19 cellular contexts compared by ENCODE assay signal in the genomic region with DNA sequence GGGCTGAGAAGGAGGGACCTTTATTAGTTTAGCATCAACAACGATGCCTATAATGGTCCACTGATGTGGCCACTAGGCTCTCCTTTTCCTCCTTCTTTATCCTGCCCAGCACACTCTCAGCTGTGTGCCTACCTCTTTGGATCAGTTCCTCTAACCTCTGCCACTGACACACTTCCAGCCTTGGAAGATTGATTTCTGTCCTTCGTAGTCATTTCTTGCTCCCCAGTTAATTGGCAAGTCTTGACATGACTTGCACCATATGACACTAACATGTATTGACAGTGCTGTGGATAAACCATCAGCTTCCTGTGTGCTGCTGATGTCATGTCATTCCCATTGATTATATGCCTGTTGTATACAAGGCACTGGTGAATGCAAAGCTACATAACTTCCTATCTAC.
DNase-seq lines count a peak whose midpoint lies in the region; ATAC-seq and TF ChIP-seq lines count a peak whose summit lies in the region.
"Had no signal": no experiment of that assay in that cellular context is flagged by ENCODE, and none has a peak within 500 bp of the region (broad histone marks: within the 10 kb centered on the region; RNA-seq: fewer than 3 reads in every experiment).

No MANE protein-coding gene starts in this region.

- H3K36me3 Mint-ChIP-seq in activated naive CD4-positive, alpha-beta T cell treated with anti-CD3 and anti-CD28 coated beads, Interleukin-2, amount 50 U/mL, for 72 hours: no peaks in the 10 kb centered on the region
- no peaks in the 10 kb centered on the region for H3K36me3 Mint-ChIP-seq in stimulated activated memory B cell treated with anti-CD40 and anti-IgM and Interleukin-4, amounts not matched to agents 10 μg/mL and 1 μg/mL and 100 μg/mL, for 72 hours
- H3K36me3 Mint-ChIP-seq: CD14-positive monocyte had no signal

- no peaks in the 10 kb centered on the region for H3K79me2 ChIP-seq in mammary epithelial cell (ENCODE audit: insufficient read depth, low read length)

- H3K9me3 ChIP-seq in mammary epithelial cell (replicated peaks; ENCODE audit: insufficient read depth, low read length): no peaks in the 10 kb centered on the region

- peaks cover 4 to 9% of the 10 kb centered on the region in 2 donors for H3K9me3 Mint-ChIP-seq in activated naive CD4-positive, alpha-beta T cell treated with anti-CD3 and anti-CD28 coated beads, Interleukin-2, amount 50 U/mL, for 72 hours
- no peaks in the 10 kb centered on the region for H3K9me3 Mint-ChIP-seq in stimulated activated memory B cell treated with anti-CD40 and anti-IgM and Interleukin-4, amounts not matched to agents 10 μg/mL and 1 μg/mL and 100 μg/mL, for 72 hours

- dilution Hi-C loops in mammary epithelial cell (cut with HindIII; ENCODE audit: low sequenced_read_pairs): no loop called here

- CTCF ChIA-PET in mammary epithelial cell (lab: Charles Lee; ENCODE audit: low non-redundant PET): no interaction called here

- BruUV-seq in mammary epithelial cell (replicated peaks; lab: Mats Ljungman, UMichigan): no TSS peak

- H3K27me3 Mint-ChIP-seq in stimulated activated memory B cell treated with anti-CD40 and anti-IgM and Interleukin-4, amounts not matched to agents 10 μg/mL and 1 μg/mL and 100 μg/mL, for 72 hours: no peaks in the 10 kb centered on the region

- H3K4me1 ChIP-seq in mammary epithelial cell (ENCODE audit: insufficient read depth, low read length): peaks cover 31% of the 10 kb centered on the region

- no peaks in the 10 kb centered on the region for H3K27me3 ChIP-seq in mammary epithelial cell (ENCODE audit: insufficient read depth, low read length)

- no peaks in the 10 kb centered on the region for H3K36me3 ChIP-seq in mammary epithelial cell (ENCODE audit: insufficient read depth, low read length)

- H3K27ac ChIP-seq in mammary epithelial cell (ENCODE audit: insufficient read depth, low read depth, low read length): no peak overlapping the region
- H3K27ac ChIP-seq: SK-N-MC had no signal

- TF ChIP-seq CTCF in mammary epithelial cell (conservative IDR thresholded peaks at IDR 0.05 in 1 of 2, IDR thresholded peaks at IDR 0.05 in 1 of 2; ENCODE audit: extremely low read depth in 1 of 2, insufficient read depth in 1 of 2, low read depth in 1 of 2, low read length in 2 of 2): no peak

- DNase-seq in activated naive CD4-positive, alpha-beta T cell treated with anti-CD3 and anti-CD28 coated beads, Interleukin-2, amount 50 U/mL, for 72 hours (ENCODE audit: low spot score in 2 of 2): no peak
- DNase-seq in activated naive CD4-positive, alpha-beta T cell treated with Interleukin-2 at 50 U/mL for 16 hours: no peak
- peak; percentile 68 for DNase-seq in mammary epithelial cell
- DNase-seq in cerebellar nuclear complex (lab: John Stamatoyannopoulos, UW): no peak
- DNase-seq in GM19240 (ENCODE audit: insufficient read length, low spot score): no peak
- DNase-seq: DMS 273 treated with DMSO at 0.1 percent for 48 hours, GF-D8, NCI-H1105 treated with DMSO at 0.1 percent for 48 hours, NCI-H187, NCI-H226, NCI-H524 treated with DMSO at 0.1 percent for 48 hours, Right ventricle myocardium superior had no signal

- H3K4me3 Mint-ChIP-seq in stimulated activated memory B cell treated with anti-CD40 and anti-IgM and Interleukin-4, amounts not matched to agents 10 μg/mL and 1 μg/mL and 100 μg/mL, for 72 hours: no peak overlapping the region
- H3K4me3 Mint-ChIP-seq: CD14-positive monocyte had no signal

- in situ Hi-C loops in mammary epithelial cell (cut with MboI; ENCODE audit: low sequenced_read_pairs in 2 of 2): no loop called here

- peaks cover 11% of the 10 kb centered on the region for H3K4me1 Mint-ChIP-seq in stimulated activated memory B cell treated with anti-CD40 and anti-IgM and Interleukin-4, amounts not matched to agents 10 μg/mL and 1 μg/mL and 100 μg/mL, for 72 hours

- H4K20me1 ChIP-seq in mammary epithelial cell (ENCODE audit: insufficient read depth, low read length): no peaks in the 10 kb centered on the region

- 46% methylated on average over 2 of the region's 2 CpGs for WGBS in mammary epithelial cell (ENCODE audit: low coverage, missing lambda C conversion rate)

- peak overlapping the region in 1 of 2 donors; percentile 33 for H3K27ac Mint-ChIP-seq in activated naive CD4-positive, alpha-beta T cell treated with anti-CD3 and anti-CD28 coated beads, Interleukin-2, amount 50 U/mL, for 72 hours
- H3K27ac Mint-ChIP-seq in stimulated activated memory B cell treated with anti-CD40 and anti-IgM and Interleukin-4, amounts not matched to agents 10 μg/mL and 1 μg/mL and 100 μg/mL, for 72 hours: peak overlapping the region; percentile 13
- H3K27ac Mint-ChIP-seq: CD14-positive monocyte had no signal

- H3K9ac ChIP-seq in mammary epithelial cell (ENCODE audit: insufficient read depth, low read length): no peak overlapping the region

- peak overlapping the region; percentile 7 for H3K4me2 ChIP-seq in mammary epithelial cell (ENCODE audit: insufficient read depth, low read depth, low read length)

- peak; percentile 65 to 93 for ATAC-seq in activated naive CD4-positive, alpha-beta T cell treated with anti-CD3 and anti-CD28 coated beads, Interleukin-2, amount 50 U/mL, for 72 hours
- peak; percentile 56 for ATAC-seq in HG02642 (IDR thresholded peaks at IDR 0.05; ENCODE audit: poor library complexity, unreplicated experiment)
- ATAC-seq in stimulated activated memory B cell treated with anti-CD40 and anti-IgM and Interleukin-4, amounts not matched to agents 10 μg/mL and 1 μg/mL and 100 μg/mL, for 72 hours: peak; percentile 51
- no peak for ATAC-seq in HG02678 (IDR thresholded peaks at IDR 0.05; ENCODE audit: unreplicated experiment)
- ATAC-seq: HCT116, Panc1 had no signal

- intact Hi-C loops in mammary epithelial cell (cut with micrococcal nuclease): no loop called here

- no peak overlapping the region for H3K4me3 ChIP-seq in mammary epithelial cell (replicated peaks in 1 of 3; ENCODE audit: insufficient read depth in 1 of 3, low read depth in 2 of 3, low read length in 3 of 3)
- H3K4me3 ChIP-seq: SK-N-MC had no signal

- H2AFZ ChIP-seq in mammary epithelial cell (ENCODE audit: low read depth, low read length): peak overlapping the region; percentile 40
